10 cellular contexts compared by ENCODE assay signal in genomic region chr9:124399323-124399962, GRCh38. TPM values are rescaled to one million over a fixed set of nuclear protein-coding genes. Genes with fewer than 3 reads are reported as not detected.
DNase-seq lines count a peak whose midpoint lies in the region; ATAC-seq and TF ChIP-seq lines count a peak whose summit lies in the region.
"Had no signal": no experiment of that assay in that cellular context is flagged by ENCODE, and none has a peak within 500 bp of the region (broad histone marks: within the 10 kb centered on the region; RNA-seq: fewer than 3 reads in every experiment).

No MANE protein-coding gene starts in this region.

- H3K36me3 ChIP-seq in Panc1 (ENCODE audit: control insufficient read depth, insufficient read depth, low read length) (peaks cover 15% of the 10 kb centered on the region), fibroblast of lung (ENCODE audit: control insufficient read depth, insufficient read depth, low read length) (peaks cover 2% of the 10 kb centered on the region), neural cell (ENCODE audit: insufficient read depth, low read length) (no peaks in the 10 kb centered on the region), H7 (replicated peaks; ENCODE audit: control insufficient read depth, insufficient read depth, low read length) (peaks cover 9% of the 10 kb centered on the region)

- H3K27ac ChIP-seq in AG04450 (ENCODE audit: low read depth, low read length), result peak overlapping the region; percentile 57
- peak overlapping the region; percentile 70 for H3K27ac ChIP-seq in Panc1 (ENCODE audit: low read length)
- peak overlapping the region; percentile 81 for H3K27ac ChIP-seq in fibroblast of lung (ENCODE audit: insufficient read depth, low read length)
- no peak overlapping the region for H3K27ac ChIP-seq in neural cell (ENCODE audit: low read length)
- H3K27ac ChIP-seq: thoracic aorta had no signal

- peaks cover 58% of the 10 kb centered on the region for H3K4me1 ChIP-seq in Panc1 (ENCODE audit: control insufficient read depth, insufficient read depth, low read length)
- peaks cover 13% of the 10 kb centered on the region for H3K4me1 ChIP-seq in fibroblast of lung (ENCODE audit: control insufficient read depth, extremely low read depth, insufficient read depth, low read length)

- H3F3A ChIP-seq in neural cell (ENCODE audit: insufficient read depth, low read length, poor library complexity, severe bottlenecking), result no peaks in the 10 kb centered on the region

- TF ChIP-seq EP300 in neural cell (conservative IDR thresholded peaks at IDR 0.05; ENCODE audit: poor library complexity, severe bottlenecking), result no peak

- POLR2A ChIA-PET in AG04450 (lab: Yijun Ruan, JAX) (interaction anchor here (0.5 to 3.6 kb wide), 5 partner anchors 8 to 253 kb away, joined by 3 to 11 read pairs (median 6); no protein-coding TSS in a partner anchor), Panc1 (lab: Charles Lee) (interaction anchor here (0.6 kb wide), 1 partner anchor 15 kb away, joined by 9 read pairs; no protein-coding TSS in a partner anchor)

- in situ Hi-C loops in Panc1 (cut with HindIII; ENCODE audit: low pct_unique_long_range_greater_than_20kb, low sequenced_read_pairs), result no loop called here

- no peaks in the 10 kb centered on the region for H3K9me2 ChIP-seq in neural cell (ENCODE audit: insufficient read depth, low read length)

- intact Hi-C loops in Panc1 (cut with micrococcal nuclease; ENCODE audit: unreplicated experiment), result no loop called here

- H3K4me3 ChIP-seq in AG04450 (ENCODE audit: low read depth, low read length), result peak overlapping the region; percentile 17
- H3K4me3 ChIP-seq in Panc1 (ENCODE audit: low read depth in 2 of 2, low read length in 2 of 2), result 0 out of 4 replicates have a peak overlapping the region, but pooled peaks of 1 of the 2 experiments have one; percentile 4
- H3K4me3 ChIP-seq in fibroblast of lung (replicated peaks in 1 of 4; ENCODE audit: control extremely low read depth in 1 of 4, insufficient read depth in 1 of 4, low read depth in 3 of 4, low read length in 4 of 4), result peak overlapping the region in 2 of 4 experiments; percentile 3 to 27
- peak overlapping the region; percentile 21 for H3K4me3 ChIP-seq in neural cell (ENCODE audit: low read length)
- H3K4me3 ChIP-seq in H7 (ENCODE audit: insufficient read depth, low read depth, low read length), result no peak overlapping the region
- H3K4me3 ChIP-seq: thoracic aorta had no signal

- H2AFZ ChIP-seq in fibroblast of lung (ENCODE audit: low read length) (no peak overlapping the region), neural cell (ENCODE audit: low read depth, low read length) (no peak overlapping the region)

- BruUV-seq in Panc1 (replicated peaks; lab: Mats Ljungman, UMichigan), result no TSS peak

- H3K27me3 ChIP-seq in AG04450 (ENCODE audit: control insufficient read depth, insufficient read depth, low read length) (no peaks in the 10 kb centered on the region), Panc1 (ENCODE audit: control insufficient read depth, insufficient read depth, low read length) (no peaks in the 10 kb centered on the region), fibroblast of lung (ENCODE audit: control insufficient read depth, insufficient read depth, low read length) (no peaks in the 10 kb centered on the region), neural cell (ENCODE audit: insufficient read depth, low read depth, low read length) (no peaks in the 10 kb centered on the region), H7 (ENCODE audit: control insufficient read depth, insufficient read depth, low read length) (no peaks in the 10 kb centered on the region)

- no peak for TF ChIP-seq RAD21 in neural cell (conservative IDR thresholded peaks at IDR 0.05)

- DNase-seq in AG04450 (ENCODE audit: low read depth, low spot score) (no peak), Panc1 (ENCODE audit: low read depth, low spot score) (no peak), fibroblast of lung (ENCODE audit: low read depth in 2 of 2) (peak; percentile 75 to 77), GM10266 (ENCODE audit: extremely low spot score) (no peak), H7 (no peak), NCI-H1092 treated with DMSO at 0.1 percent for 48 hours (lab: John Stamatoyannopoulos, UW) (no peak), dermis blood vessel endothelial cell (no peak)
- DNase-seq: amniotic stem cell had no signal

- H4K20me1 ChIP-seq in fibroblast of lung (ENCODE audit: control insufficient read depth, extremely low read depth, insufficient read depth, low read length) (no peaks in the 10 kb centered on the region), neural cell (ENCODE audit: insufficient read depth) (no peaks in the 10 kb centered on the region)

- H3K4me2 ChIP-seq in fibroblast of lung (ENCODE audit: extremely low read depth, insufficient read depth, low read length) (peak overlapping the region; percentile 83), neural cell (ENCODE audit: low read length) (no peak overlapping the region)

- TF ChIP-seq CTCF in AG04450 (IDR thresholded peaks at IDR 0.05; ENCODE audit: low read depth, low read length) (peak; percentile 42), Panc1 (IDR thresholded peaks at IDR 0.05) (no peak), fibroblast of lung (conservative IDR thresholded peaks at IDR 0.05 in 1 of 2, IDR thresholded peaks at IDR 0.05 in 1 of 2; ENCODE audit: low read depth in 1 of 2, low read length in 2 of 2) (peak; percentile 15 to 43), neural cell (IDR thresholded peaks at IDR 0.05; ENCODE audit: poor library complexity, severe bottlenecking) (no peak), GM10266 (IDR thresholded peaks at IDR 0.05; ENCODE audit: control insufficient read depth, insufficient read depth, low read depth, missing control alignments) (no peak)

- H3K79me2 ChIP-seq in fibroblast of lung (ENCODE audit: control insufficient read depth, insufficient read depth, low read length), result peaks cover 69% of the 10 kb centered on the region
- H3K79me2 ChIP-seq in neural cell (replicated peaks; ENCODE audit: insufficient read depth, low read length), result peaks cover 10% of the 10 kb centered on the region

- H3K9ac ChIP-seq in fibroblast of lung (ENCODE audit: insufficient read depth, low read length) (peak overlapping the region; percentile 7), neural cell (ENCODE audit: low read length) (peak overlapping the region; percentile 31)

- H3K9me3 ChIP-seq in AG04450 (ENCODE audit: control insufficient read depth, insufficient read depth, low read length) (no peaks in the 10 kb centered on the region), Panc1 (ENCODE audit: control insufficient read depth, insufficient read depth, low read depth, low read length) (no peaks in the 10 kb centered on the region), fibroblast of lung (ENCODE audit: control insufficient read depth, insufficient read depth, low read depth, low read length) (no peaks in the 10 kb centered on the region), neural cell (ENCODE audit: low read length) (no peaks in the 10 kb centered on the region)
- H3K9me3 ChIP-seq: thoracic aorta had no signal

- peak; percentile 55 for ATAC-seq in Panc1

- CTCF ChIA-PET in AG04450 (lab: Charles Lee) (interaction anchor here (0.6 to 12.5 kb wide), 3 partner anchors 11 to 143 kb away, joined by 3 to 119 read pairs (median 11); no protein-coding TSS in a partner anchor), Panc1 (lab: Charles Lee) (interaction anchor here (0.5 kb wide), 2 partner anchors 156 to 330 kb away, joined by 5 to 9 read pairs; no protein-coding TSS in a partner anchor)

TF ChIP-seq in neural cell, 6 proteins besides CTCF, POLR2A, EP300 and RAD21:
- TF ChIP-seq EZH2 (IDR thresholded peaks at IDR 0.05; ENCODE audit: borderline replicate concordance, insufficient read depth, low read length, poor library complexity, severe bottlenecking) (no peak), MXI1 (conservative IDR thresholded peaks at IDR 0.05; ENCODE audit: poor library complexity, severe bottlenecking) (no peak), TAF1 (IDR thresholded peaks at IDR 0.05; ENCODE audit: low read depth) (no peak)

RNA-seq across cellular contexts. Expression of gene PSMB7, which starts 15.8 kb away (rescaled TPM):
- polyA plus RNA-seq in AG04450 (2011; rRNA removed) (382 and 396 TPM in 2 replicates), fibroblast of lung (290 and 398 TPM in 2 replicates), neural cell (363 and 388 TPM in 2 replicates)
- polyA minus RNA-seq in AG04450 (2011; rRNA and poly(A)+ RNA removed), result 181 and 188 TPM in 2 replicates
- total RNA-seq in Panc1 (2021; ENCODE audit: unreplicated experiment) (167 TPM), fibroblast of lung (200 and 206 TPM in 2 replicates), dermis blood vessel endothelial cell (180 and 183 TPM in 2 replicates)
- 181 TPM for polyA plus RNA-seq in Panc1 (2012; ENCODE audit: insufficient read length)
- polyA plus RNA-seq in fibroblast of lung (2012), result 286 and 381 TPM in 2 replicates
- polyA minus RNA-seq in fibroblast of lung (ENCODE audit: low replicate concordance) (136 and 163 TPM in 2 replicates), neural cell (192 and 198 TPM in 2 replicates)
- total RNA-seq in H7 (2014; rRNA removed; shearing (Covaris generic)), result 185 and 231 TPM in 2 replicates

RNA-seq across cellular contexts. Expression of gene ADGRD2, which starts 50.8 kb away (rescaled TPM):
- not detected in 2 replicates for polyA plus RNA-seq in AG04450 (2011; rRNA removed)
- polyA minus RNA-seq in AG04450 (2011; rRNA and poly(A)+ RNA removed), result not detected in 2 replicates
- not detected for total RNA-seq in Panc1 (2021; ENCODE audit: unreplicated experiment)
- polyA plus RNA-seq in Panc1 (2012; ENCODE audit: insufficient read length), result 0.70 TPM
- not detected in 2 replicates for total RNA-seq in fibroblast of lung
- not detected in 2 replicates for polyA plus RNA-seq in fibroblast of lung
- polyA plus RNA-seq in fibroblast of lung (2012), result not detected in 2 replicates
- polyA minus RNA-seq in fibroblast of lung (ENCODE audit: low replicate concordance), result not detected in 2 replicates
- polyA plus RNA-seq in neural cell, result not detected in 2 replicates
- not detected in 2 replicates for polyA minus RNA-seq in neural cell
- total RNA-seq in H7 (2014; rRNA removed; shearing (Covaris generic)), result not detected in 2 replicates
- not detected in 2 replicates for total RNA-seq in dermis blood vessel endothelial cell
- total RNA-seq: thoracic aorta had no signal

Comparison
In these comparisons a context has a peak if more than half of its experiments do, and no peak if none do; other contexts are left out.
1. DNase-seq: peak in fibroblast of lung (2 of 2); none in AG04450 (single experiment), Panc1 (single experiment), GM10266 (single experiment), H7 (single experiment), NCI-H1092 treated with DMSO at 0.1 percent for 48 hours (single experiment) and dermis blood vessel endothelial cell (single experiment).
2. CTCF ChIP-seq: peak in AG04450 (single experiment) and fibroblast of lung (2 of 2); none in Panc1 (single experiment), neural cell (single experiment) and GM10266 (single experiment).